In the genomic region with DNA sequence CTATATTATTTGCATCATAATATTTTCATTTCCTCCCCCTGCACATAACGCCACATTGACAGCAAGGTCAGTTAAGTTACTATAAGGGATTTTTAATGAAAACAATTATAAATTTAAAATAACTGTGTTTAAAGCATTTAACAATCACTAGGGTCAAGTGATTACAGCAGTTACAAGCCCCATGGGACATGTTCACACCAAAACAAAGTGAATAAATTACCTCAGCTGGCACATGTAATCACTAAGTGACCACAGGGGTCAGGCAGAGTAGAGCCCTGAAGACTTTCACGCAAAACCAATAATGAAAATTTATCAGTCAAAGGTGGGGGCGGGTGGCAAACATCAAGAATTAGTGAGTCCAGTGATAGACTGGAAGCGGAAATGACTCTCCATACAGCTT, we compare ENCODE assay signal across 22 cellular contexts.
"Had no signal": no experiment of that assay in that cellular context is flagged by ENCODE, and none has a peak within 500 bp of the region (broad histone marks: within the 10 kb centered on the region; RNA-seq: fewer than 3 reads in every experiment).

No MANE protein-coding gene starts in this region.

- H3K9me3 Mint-ChIP-seq: IgD-negative memory B cell had no signal

- H3K4me3 ChIP-seq: K562, SJSA1, SK-N-MC had no signal

- H3K4me1 Mint-ChIP-seq: IgD-negative memory B cell had no signal

- H3K36me3 Mint-ChIP-seq: IgD-negative memory B cell had no signal

- H3K4me3 Mint-ChIP-seq: IgD-negative memory B cell had no signal

- H3K9me3 ChIP-seq: SJSA1 had no signal

- FAIRE-seq: HTR-8/SVneo, K562, RCC 7860 had no signal

- DNase-seq: Kasumi-1, MM.1S, NCI-H1048, NCI-H1105, NCI-H1436 treated with DMSO at 0.1 percent for 48 hours, NCI-H1694, NCI-H187 treated with DMSO at 0.1 percent for 48 hours, NCI-H2029 treated with DMSO at 0.1 percent for 48 hours, NCI-H2171 treated with DMSO at 0.1 percent for 48 hours, NCI-H526 treated with DMSO at 0.1 percent for 48 hours, NCI-H774, Right ventricle myocardium superior, RPMI8226, SIG-M5 had no signal

- H3K27ac ChIP-seq: HL-60, KMS-11, SJSA1, SK-N-MC had no signal

- H3K27ac Mint-ChIP-seq: IgD-negative memory B cell had no signal

- H3K36me3 ChIP-seq: SJSA1 had no signal

- ATAC-seq: K562 had no signal

- H3K4me1 ChIP-seq: SJSA1 had no signal
